ENCODE assay signal across 10 cellular contexts in the genomic region with DNA sequence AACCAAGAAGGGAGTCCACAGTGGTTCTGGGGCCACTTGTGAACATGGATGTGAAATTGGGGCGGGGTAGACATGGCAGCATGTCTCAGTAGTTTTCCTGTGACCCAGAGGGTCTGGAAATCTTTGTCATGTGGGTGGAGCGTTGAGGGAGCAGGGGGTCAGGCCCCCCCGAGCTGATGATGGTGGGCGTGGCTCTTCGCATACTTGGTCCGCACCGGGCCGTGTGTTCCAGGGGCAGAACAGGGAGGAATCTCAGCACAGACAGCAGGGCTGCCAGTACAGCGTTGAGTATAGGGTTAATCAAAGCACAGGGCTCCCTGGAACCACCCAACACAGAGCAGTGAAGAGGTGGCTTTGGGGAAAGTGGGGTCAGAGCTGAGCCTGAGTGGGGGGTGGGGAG.
DNase-seq lines count a peak whose midpoint lies in the region; ATAC-seq, FAIRE-seq and TF ChIP-seq lines count a peak whose summit lies in the region.
"Had no signal": no experiment of that assay in that cellular context is flagged by ENCODE, and none has a peak within 500 bp of the region (broad histone marks: within the 10 kb centered on the region; RNA-seq: fewer than 3 reads in every experiment).

No MANE protein-coding gene starts in this region.

- H3K36me3 ChIP-seq in astrocyte (ENCODE audit: insufficient read depth, low read length) (peaks cover 3% of the 10 kb centered on the region), thymus (ENCODE audit: control insufficient read depth, insufficient read depth) (peaks cover 20% of the 10 kb centered on the region), PC-3 (ENCODE audit: low read depth, low read length) (peaks cover 8% of the 10 kb centered on the region; the same call in 1 of the 2 replicates)

- FAIRE-seq in astrocyte (lab: Jason Lieb, UNC): no peak

- H3K36me3 Mint-ChIP-seq in activated T-cell treated with anti-CD3 and anti-CD28 coated beads, Interleukin-2, amount 50 U/mL, for 72 hours (ENCODE audit: insufficient read depth in 2 of 2): peaks cover 6 to 7% of the 10 kb centered on the region in 2 donors
- H3K36me3 Mint-ChIP-seq in astrocyte (ENCODE audit: low read depth, unreplicated experiment): peaks cover 17% of the 10 kb centered on the region
- peaks cover 20% of the 10 kb centered on the region for H3K36me3 Mint-ChIP-seq in mesothelial cell of epicardium

- POLR2A ChIA-PET in PC-3 (lab: Charles Lee; ENCODE audit: unreplicated experiment): no interaction called here

- DNase-seq in activated T-cell treated with anti-CD3 and anti-CD28 coated beads, Interleukin-2, amount 50 U/mL, for 72 hours: no peak
- DNase-seq in activated T-cell treated with anti-CD3 and anti-CD28 coated beads, Interleukin-2, amount 50 U/mL, for 1 hour: no peak
- DNase-seq in astrocyte (ENCODE audit: low read depth) (no peak), mesothelial cell of epicardium (ENCODE audit: low spot score in 2 of 2, unreplicated experiment in 2 of 2) (no peak), PC-3 (no peak)
- DNase-seq: activated CD4-positive, alpha-beta T cell treated with anti-CD3 and anti-CD28 coated beads for 48 hours; MM.1S had no signal

- H3K4me1 Mint-ChIP-seq in activated T-cell treated with anti-CD3 and anti-CD28 coated beads, Interleukin-2, amount 50 U/mL, for 72 hours (ENCODE audit: low read depth): peaks cover 87% of the 10 kb centered on the region
- H3K4me1 Mint-ChIP-seq in astrocyte (ENCODE audit: low read depth, unreplicated experiment) (peaks cover 45% of the 10 kb centered on the region), mesothelial cell of epicardium (peaks cover 13% of the 10 kb centered on the region)

- no peak overlapping the region for H2AFZ ChIP-seq in astrocyte (ENCODE audit: low read depth, low read length)
- no peak overlapping the region for H2AFZ ChIP-seq in PC-3 (ENCODE audit: low read length)

- peak overlapping the region; percentile 39 for H3K27ac Mint-ChIP-seq in activated T-cell treated with anti-CD3 and anti-CD28 coated beads, Interleukin-2, amount 50 U/mL, for 72 hours
- H3K27ac Mint-ChIP-seq in astrocyte (ENCODE audit: unreplicated experiment): no peak overlapping the region
- peak overlapping the region; percentile 73 for H3K27ac Mint-ChIP-seq in mesothelial cell of epicardium

- CTCF ChIA-PET in PC-3 (lab: Charles Lee): no interaction called here

- H3K27me3 Mint-ChIP-seq in activated T-cell treated with anti-CD3 and anti-CD28 coated beads, Interleukin-2, amount 50 U/mL, for 72 hours (ENCODE audit: low read depth): no peaks in the 10 kb centered on the region
- no peaks in the 10 kb centered on the region for H3K27me3 Mint-ChIP-seq in astrocyte (ENCODE audit: low read depth, unreplicated experiment)
- no peaks in the 10 kb centered on the region for H3K27me3 Mint-ChIP-seq in mesothelial cell of epicardium (ENCODE audit: low read depth)

- TF ChIP-seq CTCF in astrocyte (IDR thresholded peaks at IDR 0.05; ENCODE audit: insufficient read depth, low read depth, low read length) (no peak), mesothelial cell of epicardium (IDR thresholded peaks at IDR 0.05; ENCODE audit: unreplicated experiment) (no peak), PC-3 (conservative IDR thresholded peaks at IDR 0.05; ENCODE audit: low read depth, low read length) (no peak)

- H3K9ac ChIP-seq in astrocyte (ENCODE audit: low read length) (no peak overlapping the region), PC-3 (ENCODE audit: low read length) (no peak overlapping the region)

- WGBS in thymus: 95% methylated on average over 9 of the region's 9 CpGs

- peaks cover 75% of the 10 kb centered on the region for H3K4me1 ChIP-seq in astrocyte (ENCODE audit: insufficient read depth, low read length)
- peaks cover 70% of the 10 kb centered on the region for H3K4me1 ChIP-seq in thymus (ENCODE audit: control insufficient read depth, insufficient read depth, low read length)
- H3K4me1 ChIP-seq in PC-3 (ENCODE audit: insufficient read depth, low read length): peaks cover 45% of the 10 kb centered on the region

- no TSS peak for BruUV-seq in PC-3 (replicated peaks; lab: Mats Ljungman, UMichigan)

- H3K9me3 ChIP-seq in astrocyte (ENCODE audit: insufficient read depth, low read depth, low read length) (no peaks in the 10 kb centered on the region), thymus (ENCODE audit: control insufficient read depth) (no peaks in the 10 kb centered on the region), PC-3 (ENCODE audit: low read length) (no peaks in the 10 kb centered on the region)

- no peaks in the 10 kb centered on the region for H3K9me2 ChIP-seq in PC-3 (replicated peaks; ENCODE audit: low read length)

- H3F3A ChIP-seq in PC-3 (ENCODE audit: low read length, unreplicated experiment): peaks cover 5% of the 10 kb centered on the region

- no peaks in the 10 kb centered on the region for H3K27me3 ChIP-seq in astrocyte (ENCODE audit: insufficient read depth, low read length)
- no peaks in the 10 kb centered on the region for H3K27me3 ChIP-seq in thymus (ENCODE audit: control insufficient read depth, insufficient read depth)
- no peaks in the 10 kb centered on the region for H3K27me3 ChIP-seq in PC-3 (ENCODE audit: low read length)

- H4K20me1 ChIP-seq in astrocyte (ENCODE audit: insufficient read depth, low read length) (peaks cover 18% of the 10 kb centered on the region), PC-3 (ENCODE audit: low read length) (no peaks in the 10 kb centered on the region)

- no peak overlapping the region for H3K4me3 ChIP-seq in astrocyte (ENCODE audit: insufficient read depth, low read depth, low read length)
- no peak overlapping the region for H3K4me3 ChIP-seq in thymus (ENCODE audit: low read length)
- H3K4me3 ChIP-seq in PC-3 (ENCODE audit: low read length): no peak overlapping the region

- H3K79me2 ChIP-seq in astrocyte (ENCODE audit: insufficient read depth, low read length) (peaks cover 97% of the 10 kb centered on the region), PC-3 (ENCODE audit: low read length) (peaks cover 88% of the 10 kb centered on the region)

- peak overlapping the region; percentile 35 to 97 for H3K4me3 Mint-ChIP-seq in activated T-cell treated with anti-CD3 and anti-CD28 coated beads, Interleukin-2, amount 50 U/mL, for 72 hours
- H3K4me3 Mint-ChIP-seq in astrocyte (ENCODE audit: unreplicated experiment) (peak overlapping the region; percentile 40), mesothelial cell of epicardium (no peak overlapping the region)

- intact Hi-C loops in PC-3 (cut with micrococcal nuclease): no loop called here

- H3K9me3 Mint-ChIP-seq in activated T-cell treated with anti-CD3 and anti-CD28 coated beads, Interleukin-2, amount 50 U/mL, for 72 hours: no peaks in the 10 kb centered on the region
- peaks cover 2% of the 10 kb centered on the region for H3K9me3 Mint-ChIP-seq in astrocyte (ENCODE audit: unreplicated experiment)
- H3K9me3 Mint-ChIP-seq in mesothelial cell of epicardium: peaks cover 6% of the 10 kb centered on the region

- no peak for ATAC-seq in activated T-cell treated with anti-CD3 and anti-CD28 coated beads, Interleukin-2, amount 50 U/mL, for 72 hours (replicated peaks in 1 of 2)
- ATAC-seq in HG02973 (IDR thresholded peaks at IDR 0.05; ENCODE audit: unreplicated experiment) (no peak), GM18873 (IDR thresholded peaks at IDR 0.05; ENCODE audit: low FRiP score, unreplicated experiment) (no peak), PC-3 (no peak)

- H3K27ac ChIP-seq in astrocyte (ENCODE audit: low read depth, low read length) (no peak overlapping the region), thymus (ENCODE audit: low read depth) (peak overlapping the region; percentile 53), PC-3 (ENCODE audit: low read length) (no peak overlapping the region)

- H3K4me2 ChIP-seq in astrocyte (ENCODE audit: low read length): no peak overlapping the region
- no peak overlapping the region for H3K4me2 ChIP-seq in PC-3 (ENCODE audit: low read length)
